Comparison of ENCODE assay signal across 16 cellular contexts in the genomic region with DNA sequence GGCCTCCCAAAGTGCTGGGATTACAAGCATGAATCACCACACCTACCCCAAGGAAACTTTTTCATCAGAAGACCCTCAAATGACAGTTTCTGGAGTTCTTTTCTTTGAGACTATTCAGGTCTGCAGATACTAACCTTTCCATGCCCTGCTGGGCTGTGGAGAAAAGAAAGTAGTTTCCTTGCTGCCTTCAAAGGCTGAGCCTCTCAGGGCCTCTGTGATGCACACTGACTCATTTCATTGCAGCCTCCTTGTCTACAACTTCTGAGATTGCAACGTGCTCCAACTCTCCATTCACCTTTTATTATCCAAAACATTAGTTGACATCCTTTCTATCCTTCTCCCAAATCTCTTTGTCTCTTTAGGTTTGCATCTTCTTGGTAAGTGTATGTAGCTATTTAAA. TPM values are rescaled to one million over a fixed set of nuclear protein-coding genes. Genes with fewer than 3 reads are reported as not detected.
DNase-seq lines count a peak whose midpoint lies in the region; ATAC-seq lines count a peak whose summit lies in the region.
"Had no signal": no experiment of that assay in that cellular context is flagged by ENCODE, and none has a peak within 500 bp of the region (broad histone marks: within the 10 kb centered on the region; RNA-seq: fewer than 3 reads in every experiment).

No MANE protein-coding gene starts in this region.

- H3K56ac ChIP-seq in mesendoderm (ENCODE audit: low read length), result no peak overlapping the region

- H3K36me3 Mint-ChIP-seq in activated CD4-positive, alpha-beta T cell treated with anti-CD3 and anti-CD28 coated beads for 36 hours (ENCODE audit: low read depth), result peaks cover 2% of the 10 kb centered on the region
- H3K36me3 Mint-ChIP-seq in activated naive CD4-positive, alpha-beta T cell treated with anti-CD3 and anti-CD28 coated beads, Interleukin-2, amount 10 ng/mL, durations not matched to agents 7 days and 5 days, result peaks cover 16% of the 10 kb centered on the region

- H2BK5ac ChIP-seq in mesendoderm (ENCODE audit: low read length), result no peak overlapping the region

- no peak overlapping the region for H3K27ac ChIP-seq in mesendoderm (ENCODE audit: low read depth, low read length)
- H3K27ac ChIP-seq: ascending aorta, dorsolateral prefrontal cortex, lower lobe of right lung had no signal

- no peak overlapping the region for H3K4me2 ChIP-seq in mesendoderm (ENCODE audit: low read length)

- no peak overlapping the region for H3K9ac ChIP-seq in mesendoderm (ENCODE audit: low read length)

- ATAC-seq in activated CD4-positive, alpha-beta T cell treated with anti-CD3 and anti-CD28 coated beads for 36 hours, result peak; percentile 99
- ATAC-seq in HG02588 (IDR thresholded peaks at IDR 0.05; ENCODE audit: unreplicated experiment), result no peak
- no peak for ATAC-seq in HG02981 (IDR thresholded peaks at IDR 0.05; ENCODE audit: unreplicated experiment)
- ATAC-seq: lower lobe of right lung, sciatic nerve had no signal

- H3K9me3 Mint-ChIP-seq in activated CD4-positive, alpha-beta T cell treated with anti-CD3 and anti-CD28 coated beads for 36 hours (ENCODE audit: low read depth), result peaks cover 3% of the 10 kb centered on the region
- H3K9me3 Mint-ChIP-seq in activated naive CD4-positive, alpha-beta T cell treated with anti-CD3 and anti-CD28 coated beads, Interleukin-2, amount 10 ng/mL, durations not matched to agents 7 days and 5 days, result peaks cover 9% of the 10 kb centered on the region

- no peak overlapping the region for H3K4ac ChIP-seq in mesendoderm (ENCODE audit: low read depth, low read length)

- no peaks in the 10 kb centered on the region for H3K79me2 ChIP-seq in mesendoderm (ENCODE audit: control insufficient read depth, insufficient read depth, low read length)

- peak overlapping the region; percentile 71 for H3K27ac Mint-ChIP-seq in activated CD4-positive, alpha-beta T cell treated with anti-CD3 and anti-CD28 coated beads for 36 hours
- H3K27ac Mint-ChIP-seq in activated naive CD4-positive, alpha-beta T cell treated with anti-CD3 and anti-CD28 coated beads, Interleukin-2, amount 10 ng/mL, durations not matched to agents 7 days and 5 days, result peak overlapping the region; percentile 78

- H2AK5ac ChIP-seq in mesendoderm (ENCODE audit: low read length), result no peak overlapping the region

- H3K4me3 Mint-ChIP-seq in activated CD4-positive, alpha-beta T cell treated with anti-CD3 and anti-CD28 coated beads for 36 hours, result no peak overlapping the region
- H3K4me3 Mint-ChIP-seq in activated naive CD4-positive, alpha-beta T cell treated with anti-CD3 and anti-CD28 coated beads, Interleukin-2, amount 10 ng/mL, durations not matched to agents 7 days and 5 days, result no peak overlapping the region

- no CpG with 5 or more reads among the region's 1 CpG for WGBS in mesendoderm (ENCODE audit: extremely low coverage, insufficient coverage, low lambda C conversion rate)

- H3K18ac ChIP-seq in mesendoderm (ENCODE audit: low read length), result no peak overlapping the region

- CTCF ChIA-PET in activated CD4-positive, alpha-beta T cell treated with anti-CD3 and anti-CD28 coated beads for 36 hours (lab: Charles Lee), result no interaction called here
- CTCF ChIA-PET in activated naive CD4-positive, alpha-beta T cell treated with anti-CD3 and anti-CD28 coated beads, Interleukin-2, amount 10 ng/mL, durations not matched to agents 7 days and 5 days (lab: Charles Lee), result no interaction called here

- no peaks in the 10 kb centered on the region for H3K27me3 Mint-ChIP-seq in activated CD4-positive, alpha-beta T cell treated with anti-CD3 and anti-CD28 coated beads for 36 hours
- H3K27me3 Mint-ChIP-seq in activated naive CD4-positive, alpha-beta T cell treated with anti-CD3 and anti-CD28 coated beads, Interleukin-2, amount 10 ng/mL, durations not matched to agents 7 days and 5 days, result no peaks in the 10 kb centered on the region

- no peaks in the 10 kb centered on the region for H3K36me3 ChIP-seq in mesendoderm (ENCODE audit: control insufficient read depth, insufficient read depth, low read length)
- H3K36me3 ChIP-seq: ascending aorta, lower lobe of right lung had no signal

- DNase-seq in activated CD4-positive, alpha-beta T cell treated with anti-CD3 and anti-CD28 coated beads for 36 hours, result peak; percentile 65
- DNase-seq in activated CD4-positive, alpha-beta T cell treated with anti-CD3 and anti-CD28 coated beads, Interleukin-2, amount 50 U/mL, for 1 hour, result no peak
- DNase-seq in OCI-M1 (lab: John Stamatoyannopoulos, UW) (peak; percentile 47), mesendoderm (peak; percentile 1), SIG-M5 (lab: John Stamatoyannopoulos, UW) (no peak)
- peak; percentile 55 for DNase-seq in activated naive CD4-positive, alpha-beta T cell treated with anti-CD3 and anti-CD28 coated beads, Interleukin-2, amount 10 ng/mL, durations not matched to agents 7 days and 5 days
- DNase-seq: dorsolateral prefrontal cortex, GF-D8, lower lobe of right lung, NCI-H1436 treated with DMSO at 0.1 percent for 48 hours, NCI-H524 treated with DMSO at 0.1 percent for 48 hours had no signal

- no peak overlapping the region for H4K5ac ChIP-seq in mesendoderm (ENCODE audit: low read length)

- no peaks in the 10 kb centered on the region for H3K4me1 ChIP-seq in mesendoderm (ENCODE audit: control insufficient read depth, low read depth, low read length)
- H3K4me1 ChIP-seq: ascending aorta, lower lobe of right lung had no signal

- H3K4me3 ChIP-seq in mesendoderm (ENCODE audit: low read length), result no peak overlapping the region
- H3K4me3 ChIP-seq: ascending aorta, dorsolateral prefrontal cortex, lower lobe of right lung had no signal

- POLR2A ChIA-PET in activated CD4-positive, alpha-beta T cell treated with anti-CD3 and anti-CD28 coated beads for 36 hours (lab: Charles Lee), result no interaction called here

- peaks cover 32% of the 10 kb centered on the region for H3K4me1 Mint-ChIP-seq in activated CD4-positive, alpha-beta T cell treated with anti-CD3 and anti-CD28 coated beads for 36 hours
- H3K4me1 Mint-ChIP-seq in activated naive CD4-positive, alpha-beta T cell treated with anti-CD3 and anti-CD28 coated beads, Interleukin-2, amount 10 ng/mL, durations not matched to agents 7 days and 5 days, result peaks cover 61% of the 10 kb centered on the region

- no peak overlapping the region for H3K23ac ChIP-seq in mesendoderm (ENCODE audit: low read length)

- no peaks in the 10 kb centered on the region for H3K27me3 ChIP-seq in mesendoderm (ENCODE audit: insufficient read depth, low read length, poor library complexity)
- H3K27me3 ChIP-seq: ascending aorta, dorsolateral prefrontal cortex had no signal

- H2BK120ac ChIP-seq in mesendoderm (ENCODE audit: low read depth, low read length), result no peak overlapping the region

- H3K79me1 ChIP-seq in mesendoderm (ENCODE audit: low read length), result no peaks in the 10 kb centered on the region

- intact Hi-C loops in activated CD4-positive, alpha-beta T cell treated with anti-CD3 and anti-CD28 coated beads for 36 hours (cut with DNase I, micrococcal nuclease), result no loop called here

- no peak overlapping the region for H4K8ac ChIP-seq in mesendoderm (ENCODE audit: low read depth, low read length)

- H2BK15ac ChIP-seq in mesendoderm (replicated peaks; ENCODE audit: low read depth), result no peak overlapping the region

RNA-seq across cellular contexts. Expression of gene SAMSN1, which starts 8.8 kb away (rescaled TPM):
- total RNA-seq in activated CD4-positive, alpha-beta T cell treated with anti-CD3 and anti-CD28 coated beads for 36 hours, result 10 to 100 TPM; 39.8 to 43.5 TPM
- 11.0 TPM for polyA plus RNA-seq in mesendoderm (2013, experiment 1 of 2)
- polyA plus RNA-seq in mesendoderm (2013, experiment 2 of 2), result 17.5 TPM
- total RNA-seq: A172 had no signal

Comparison
In these comparisons a context has a peak if more than half of its experiments do, and no peak if none do; other contexts are left out.
1. DNase-seq: peak in activated CD4-positive, alpha-beta T cell treated with anti-CD3 and anti-CD28 coated beads for 36 hours (single experiment), OCI-M1 (single experiment), activated naive CD4-positive, alpha-beta T cell treated with anti-CD3 and anti-CD28 coated beads, Interleukin-2, amount 10 ng/mL, durations not matched to agents 7 days and 5 days (single experiment) and mesendoderm (single experiment); none in activated CD4-positive, alpha-beta T cell treated with anti-CD3 and anti-CD28 coated beads, Interleukin-2, amount 50 U/mL, for 1 hour (single experiment) and SIG-M5 (single experiment).